In genomic region chr2:24926602-24927252, GRCh38 we compare ENCODE assay signal across 9 cellular contexts. TPM values are rescaled to one million over a fixed set of nuclear protein-coding genes. Genes with fewer than 3 reads are reported as not detected.
DNase-seq lines count a peak whose midpoint lies in the region; ATAC-seq, FAIRE-seq and TF ChIP-seq lines count a peak whose summit lies in the region.
"Had no signal": no experiment of that assay in that cellular context is flagged by ENCODE, and none has a peak within 500 bp of the region (broad histone marks: within the 10 kb centered on the region; RNA-seq: fewer than 3 reads in every experiment).

No MANE protein-coding gene starts in this region.

- H3K4me3 Mint-ChIP-seq in stimulated activated memory B cell treated with anti-CD40 and anti-IgM and Interleukin-4, amounts not matched to agents 10 μg/mL and 1 μg/mL and 100 μg/mL, for 72 hours = peak overlapping the region; percentile 72
- no peak overlapping the region for H3K4me3 Mint-ChIP-seq in endothelial cell (ENCODE audit: unreplicated experiment)

- FAIRE-seq in GM12878 (lab: Jason Lieb, UNC) = peak; percentile 61

- POLR2A ChIA-PET in GM12878 (lab: Charles Lee) = interaction anchor here (0.6 kb wide), 1 partner anchor 831 kb away, joined by 4 read pairs; no protein-coding TSS in a partner anchor

- peak overlapping the region; percentile 45 for H3K27ac ChIP-seq in GM12878 (ENCODE audit: control insufficient read depth, insufficient read depth)

- no peaks in the 10 kb centered on the region for H3K9me3 Mint-ChIP-seq in stimulated activated memory B cell treated with anti-CD40 and anti-IgM and Interleukin-4, amounts not matched to agents 10 μg/mL and 1 μg/mL and 100 μg/mL, for 72 hours
- no peaks in the 10 kb centered on the region for H3K9me3 Mint-ChIP-seq in endothelial cell (ENCODE audit: unreplicated experiment)
- H3K9me3 Mint-ChIP-seq: IgD-negative memory B cell had no signal

- peak overlapping the region; percentile 81 for H2AFZ ChIP-seq in GM12878 (ENCODE audit: control insufficient read depth, low read depth, low read length)

- CTCF ChIA-PET in GM12878 (lab: Yijun Ruan, JAX) = no interaction called here

- ATAC-seq in GM12878 (peak; percentile 59), GM19467 (IDR thresholded peaks at IDR 0.05; ENCODE audit: unreplicated experiment) (no peak)
- peak; percentile 52 for ATAC-seq in stimulated activated memory B cell treated with anti-CD40 and anti-IgM and Interleukin-4, amounts not matched to agents 10 μg/mL and 1 μg/mL and 100 μg/mL, for 72 hours

- H3K27ac Mint-ChIP-seq in stimulated activated memory B cell treated with anti-CD40 and anti-IgM and Interleukin-4, amounts not matched to agents 10 μg/mL and 1 μg/mL and 100 μg/mL, for 72 hours = no peak overlapping the region
- H3K27ac Mint-ChIP-seq in endothelial cell (ENCODE audit: unreplicated experiment) = no peak overlapping the region

- DNase-seq in NCI-H146 treated with DMSO at 0.1 percent for 48 hours (lab: John Stamatoyannopoulos, UW; ENCODE audit: unreplicated experiment) (peak; percentile 8), GM12878 (ENCODE audit: low read depth, low spot score) (no peak), lower leg skin (ENCODE audit: low spot score in 2 of 2) (peak; percentile 76 to 92), endothelial cell (ENCODE audit: low spot score) (no peak), LoVo (ENCODE audit: low spot score) (no peak), NCI-H82 treated with DMSO at 0.1 percent for 48 hours (lab: John Stamatoyannopoulos, UW; ENCODE audit: unreplicated experiment) (no peak)

- in situ Hi-C loops in GM12878 (cut with MboI) = no loop called here

- TF ChIP-seq CTCF in GM12878 (IDR thresholded peaks at IDR 0.05 in 2 of 3, conservative IDR thresholded peaks at IDR 0.05 in 1 of 3; ENCODE audit: control insufficient read depth in 2 of 3, extremely low read depth in 1 of 3, insufficient read depth in 1 of 3, low read depth in 3 of 3, low read length in 3 of 3) (no peak), lower leg skin (IDR thresholded peaks at IDR 0.05) (no peak), endothelial cell (IDR thresholded peaks at IDR 0.05; ENCODE audit: unreplicated experiment) (no peak)

- peaks cover 6% of the 10 kb centered on the region for H3K27me3 Mint-ChIP-seq in stimulated activated memory B cell treated with anti-CD40 and anti-IgM and Interleukin-4, amounts not matched to agents 10 μg/mL and 1 μg/mL and 100 μg/mL, for 72 hours
- peaks cover 2% of the 10 kb centered on the region for H3K27me3 Mint-ChIP-seq in endothelial cell (ENCODE audit: unreplicated experiment)

- peak overlapping the region; percentile 56 for H3K4me2 ChIP-seq in GM12878 (ENCODE audit: control insufficient read depth, insufficient read depth)

- no peaks in the 10 kb centered on the region for H3K79me2 ChIP-seq in GM12878 (ENCODE audit: control insufficient read depth, insufficient read depth, low read length)

- BruUV-seq in GM12878 (replicated peaks; lab: Mats Ljungman, UMichigan) = no TSS peak

- H3K4me1 ChIP-seq in GM12878 (ENCODE audit: control insufficient read depth, insufficient read depth, low read length) = peaks cover 25% of the 10 kb centered on the region

- intact Hi-C loops in GM12878 (cut with micrococcal nuclease; ENCODE audit: unreplicated experiment) (no loop called here), lower leg skin (cut with DNase I; ENCODE audit: low total_unique reads) (no loop called here)

- H3K27me3 ChIP-seq in GM12878 (replicated peaks in 1 of 2; ENCODE audit: control insufficient read depth in 2 of 2, insufficient read depth in 2 of 2, low read length in 1 of 2) = no peaks in the 10 kb centered on the region

- no peaks in the 10 kb centered on the region for H4K20me1 ChIP-seq in GM12878 (ENCODE audit: control insufficient read depth, insufficient read depth)

- TF ChIP-seq POLR2A in GM12878 (IDR thresholded peaks at IDR 0.05; ENCODE audit: low read depth, low read length) (no peak), lower leg skin (IDR thresholded peaks at IDR 0.05) (no peak)

- no peaks in the 10 kb centered on the region for H3K36me3 ChIP-seq in GM12878 (ENCODE audit: control insufficient read depth in 2 of 2, insufficient read depth in 2 of 2, low read length in 1 of 2)

- TF ChIP-seq EP300 in GM12878 (IDR thresholded peaks at IDR 0.05; ENCODE audit: borderline replicate concordance in 1 of 2, control insufficient read depth in 1 of 2, low read depth in 2 of 2, low read length in 2 of 2) = no peak

- RAD21 ChIA-PET in GM12878 (lab: Charles Lee; ENCODE audit: unreplicated experiment) = interaction anchor here (0.8 kb wide), 1 partner anchor 416 kb away, joined by 3 read pairs; no protein-coding TSS in a partner anchor

- WGBS in GM12878 (ENCODE audit: insufficient coverage, insufficient replicate concordance, low lambda C conversion rate, missing lambda C conversion rate) = 13% methylated on average over 33 of the region's 33 CpGs
- WGBS in lower leg skin, 2 donors = 6 to 8% methylated on average over 20 to 32 of the region's 33 CpGs

- SMC1A ChIA-PET in GM12878 (lab: Charles Lee; ENCODE audit: uncharacterized antibody, unreplicated experiment) = no interaction called here

- H3K4me1 Mint-ChIP-seq in stimulated activated memory B cell treated with anti-CD40 and anti-IgM and Interleukin-4, amounts not matched to agents 10 μg/mL and 1 μg/mL and 100 μg/mL, for 72 hours = peaks cover 9% of the 10 kb centered on the region
- H3K4me1 Mint-ChIP-seq in endothelial cell (ENCODE audit: unreplicated experiment) = peaks cover 2% of the 10 kb centered on the region

- H3K36me3 Mint-ChIP-seq in stimulated activated memory B cell treated with anti-CD40 and anti-IgM and Interleukin-4, amounts not matched to agents 10 μg/mL and 1 μg/mL and 100 μg/mL, for 72 hours = no peaks in the 10 kb centered on the region
- no peaks in the 10 kb centered on the region for H3K36me3 Mint-ChIP-seq in endothelial cell (ENCODE audit: low read depth, unreplicated experiment)
- H3K36me3 Mint-ChIP-seq: IgD-negative memory B cell had no signal

- no peaks in the 10 kb centered on the region for H3K9me3 ChIP-seq in GM12878 (replicated peaks; ENCODE audit: control insufficient read depth, insufficient read depth, low read length)

- H3K9ac ChIP-seq in GM12878 (ENCODE audit: control insufficient read depth, insufficient read depth, low read length) = peak overlapping the region; percentile 55; the same call in 1 of the 2 replicates

- TF ChIP-seq RAD21 in GM12878 (IDR thresholded peaks at IDR 0.05; ENCODE audit: insufficient read depth, low read depth, low read length) = no peak

- H3K4me3 ChIP-seq in GM12878 = peak overlapping the region; percentile 27
- H3K4me3 ChIP-seq in lower leg skin (ENCODE audit: low read depth, poor library complexity, severe bottlenecking) = no peak overlapping the region

TF ChIP-seq in GM12878, 131 proteins besides CTCF, POLR2A, EP300 and RAD21 (continues in another document):
- TF ChIP-seq JUNB (IDR thresholded peaks at IDR 0.05) (peak; percentile 69; the same call in 1 of the 2 replicates), ZZZ3 (IDR thresholded peaks at IDR 0.05; ENCODE audit: control insufficient read depth, insufficient read length, low read depth) (no peak), NFYA (IDR thresholded peaks at IDR 0.05; ENCODE audit: borderline replicate concordance, low read depth, low read length) (no peak), TBL1XR1 (IDR thresholded peaks at IDR 0.05; ENCODE audit: low read depth, low read length) (no peak), STAT1 (conservative IDR thresholded peaks at IDR 0.05) (no peak), TAF1 (IDR thresholded peaks at IDR 0.05; ENCODE audit: borderline replicate concordance, low read depth, low read length) (no peak), LARP7 (IDR thresholded peaks at IDR 0.05) (no peak)

RNA-seq across cellular contexts. Expression of gene ADCY3, which starts 6.7 kb away (rescaled TPM):
- 60.6 and 79.4 TPM in 2 replicates for total RNA-seq in GM12878 (2013; cell fraction: nucleolus; rRNA removed)
- total RNA-seq in GM12878 (2014; rRNA removed) = 58.9 and 75.6 TPM in 2 replicates
- 44.9 and 47.5 TPM in 2 replicates for total RNA-seq in GM12878 (2014; rRNA removed; fragmentation: Illumina TruSeq; extraction: Trizol)
- 88.2 and 102 TPM in 2 replicates for total RNA-seq in GM12878 (2021)
- polyA plus RNA-seq in GM12878 (2011; ENCODE audit: low read depth) = 37.7 TPM
- 31.0 and 53.2 TPM in 2 replicates for polyA plus RNA-seq in GM12878 (2011; rRNA removed)
- polyA plus RNA-seq in GM12878 (2011; cell fraction: cytosol; rRNA removed) = 63.0 and 77.4 TPM in 2 replicates
- polyA plus RNA-seq in GM12878 (2011; cell fraction: nucleus; rRNA removed) = 194 and 225 TPM in 2 replicates
- 70.8 and 89.9 TPM in 2 replicates for polyA plus RNA-seq in GM12878 (2012)
- 44.4 and 72.7 TPM in 2 replicates for polyA plus RNA-seq in GM12878 (2014; fragmentation: Illumina TruSeq; extraction: Trizol)
- 1 to 10 TPM; 2.8 to 8.6 TPM for polyA plus RNA-seq in GM12878 (2014; fragmentation: Nextera tagmentation; extraction: Ambion mirVana)
- 90.5 and 107 TPM in 2 replicates for polyA plus RNA-seq in GM12878 (2014; rRNA removed)
- 10 to 100 TPM; 13.2 to 17.2 TPM for polyA plus RNA-seq in GM12878 (2016; fragmentation: Nextera tagmentation; extraction: Ambion mirVana)
- polyA minus RNA-seq in GM12878 (2011; rRNA and poly(A)+ RNA removed) = 97.7 and 107 TPM in 2 replicates
- polyA minus RNA-seq in GM12878 (2011; cell fraction: cytosol; rRNA and poly(A)+ RNA removed) = 27.8 and 33.1 TPM in 2 replicates
- 30.9 and 55.5 TPM in 2 replicates for polyA minus RNA-seq in GM12878 (2011; cell fraction: nucleus; rRNA and poly(A)+ RNA removed)
- 10 to 100 TPM; 29.3 to 51.9 (median 43.1) TPM for total RNA-seq in lower leg skin
- 88.0 TPM for total RNA-seq in endothelial cell (ENCODE audit: unreplicated experiment)

RNA-seq across cellular contexts. Expression of gene DNAJC27, which starts 45.0 kb away (rescaled TPM):
- total RNA-seq in GM12878 (2013; cell fraction: nucleolus; rRNA removed) = 26.2 and 31.4 TPM in 2 replicates
- 3.7 and 4.9 TPM in 2 replicates for total RNA-seq in GM12878 (2014; rRNA removed)
- total RNA-seq in GM12878 (2014; rRNA removed; fragmentation: Illumina TruSeq; extraction: Trizol) = 4.5 and 4.8 TPM in 2 replicates
- total RNA-seq in GM12878 (2021) = 2.8 and 3.6 TPM in 2 replicates
- polyA plus RNA-seq in GM12878 (2011; ENCODE audit: low read depth) = 2.1 TPM
- 6.7 and 9.3 TPM in 2 replicates for polyA plus RNA-seq in GM12878 (2011; rRNA removed)
- polyA plus RNA-seq in GM12878 (2011; cell fraction: cytosol; rRNA removed) = 2.6 and 3.6 TPM in 2 replicates
- 8.1 and 10.4 TPM in 2 replicates for polyA plus RNA-seq in GM12878 (2011; cell fraction: nucleus; rRNA removed)
- polyA plus RNA-seq in GM12878 (2012) = 2.2 and 2.8 TPM in 2 replicates
- 5.4 and 7.8 TPM in 2 replicates for polyA plus RNA-seq in GM12878 (2014; fragmentation: Illumina TruSeq; extraction: Trizol)
- 1 to 10 TPM in 1 of 2 experiments, under 1 TPM in 1; 0.95 to 1.3 TPM for polyA plus RNA-seq in GM12878 (2014; fragmentation: Nextera tagmentation; extraction: Ambion mirVana)
- 3.7 and 9.6 TPM in 2 replicates for polyA plus RNA-seq in GM12878 (2014; rRNA removed)
- polyA plus RNA-seq in GM12878 (2016; fragmentation: Nextera tagmentation; extraction: Ambion mirVana) = 1 to 10 TPM; 2.9 TPM
- 4.5 and 6.4 TPM in 2 replicates for polyA minus RNA-seq in GM12878 (2011; rRNA and poly(A)+ RNA removed)
- 1.7 and 2.4 TPM in 2 replicates for polyA minus RNA-seq in GM12878 (2011; cell fraction: cytosol; rRNA and poly(A)+ RNA removed)
- polyA minus RNA-seq in GM12878 (2011; cell fraction: nucleus; rRNA and poly(A)+ RNA removed) = 5.7 and 6.8 TPM in 2 replicates
- 10 to 100 TPM in 2 of 4 donors, 1 to 10 TPM in 2; 3.4 to 19.5 (median 11.2) TPM for total RNA-seq in lower leg skin
- 3.5 TPM for total RNA-seq in endothelial cell (ENCODE audit: unreplicated experiment)

Comparison
In these comparisons a context has a peak if more than half of its experiments do, and no peak if none do; other contexts are left out.
1. DNase-seq: peak in NCI-H146 treated with DMSO at 0.1 percent for 48 hours (single experiment) and lower leg skin (2 of 2); none in GM12878 (single experiment), endothelial cell (single experiment), LoVo (single experiment) and NCI-H82 treated with DMSO at 0.1 percent for 48 hours (single experiment).